1 cellular context compared by ENCODE assay signal in genomic region chr7:74134117-74134539, GRCh38.
TF ChIP-seq lines count a peak whose summit lies in the region.

No MANE protein-coding gene starts in this region.

TF ChIP-seq in K562, 482 proteins besides CTCF, POLR2A, EP300 and RAD21 (continued from another document and continues in another):
- TF ChIP-seq XRCC5 (IDR thresholded peaks at IDR 0.05; ENCODE audit: low read depth, low read length) (no peak), CHD4 (IDR thresholded peaks at IDR 0.05; ENCODE audit: insufficient read depth, insufficient replicate concordance, low read depth, low read length, poor library complexity, severe bottlenecking) (no peak), RBFOX2 (IDR thresholded peaks at IDR 0.05; ENCODE audit: low read depth, low read length) (peak; percentile 28; the same call in 1 of the 2 replicates), AFF1 (IDR thresholded peaks at IDR 0.05; ENCODE audit: low read depth in 1 of 2, partially characterized antibody in 2 of 2) (no peak), HMGXB4 (CRISPR knock-in tag; IDR thresholded peaks at IDR 0.05) (no peak), SMARCC2 (IDR thresholded peaks at IDR 0.05; ENCODE audit: low read depth) (no peak), PHB (CRISPR knock-in tag; IDR thresholded peaks at IDR 0.05) (no peak), TBP (optimal IDR thresholded peaks at IDR 0.05; ENCODE audit: low read depth, low read length) (no peak), KHSRP (IDR thresholded peaks at IDR 0.05) (no peak), HES1 (IDR thresholded peaks at IDR 0.05; ENCODE audit: low read depth) (no peak), ZBTB1 (CRISPR knock-in tag; IDR thresholded peaks at IDR 0.05; ENCODE audit: borderline replicate concordance, low read depth) (no peak), ZKSCAN1 (IDR thresholded peaks at IDR 0.05; ENCODE audit: low read depth, low read length) (no peak), ZNF280A (IDR thresholded peaks at IDR 0.05; ENCODE audit: low read depth, partially characterized antibody) (no peak), HDAC3 (IDR thresholded peaks at IDR 0.05; ENCODE audit: borderline replicate concordance, partially characterized antibody) (no peak), NBN (IDR thresholded peaks at IDR 0.05; ENCODE audit: low read depth) (no peak), CCAR2 (IDR thresholded peaks at IDR 0.05; ENCODE audit: low read depth, low read length) (no peak), ZNF561 (CRISPR knock-in tag; conservative IDR thresholded peaks at IDR 0.05) (no peak), MITF (IDR thresholded peaks at IDR 0.05) (no peak), TEAD1 (CRISPR knock-in tag; IDR thresholded peaks at IDR 0.05) (no peak), MAFK (IDR thresholded peaks at IDR 0.05; ENCODE audit: low read length) (no peak), ZNF121 (CRISPR knock-in tag; conservative IDR thresholded peaks at IDR 0.05) (peak; percentile 85), ZNF174 (CRISPR knock-in tag; IDR thresholded peaks at IDR 0.05) (no peak), ZBTB5 (IDR thresholded peaks at IDR 0.05) (no peak), HDAC6 (IDR thresholded peaks at IDR 0.05; ENCODE audit: low read depth, low read length) (no peak), THAP12 (CRISPR knock-in tag; IDR thresholded peaks at IDR 0.05) (no peak), HSF4 (CRISPR knock-in tag; IDR thresholded peaks at IDR 0.05; ENCODE audit: borderline replicate concordance) (no peak), THRB (CRISPR knock-in tag; conservative IDR thresholded peaks at IDR 0.05) (no peak), ZBTB33 (CRISPR knock-in tag; IDR thresholded peaks at IDR 0.05) (no peak), ZNF263 (CRISPR knock-in tag; IDR thresholded peaks at IDR 0.05; ENCODE audit: borderline replicate concordance) (no peak), NFATC3 (IDR thresholded peaks at IDR 0.05) (no peak), PHB2 (IDR thresholded peaks at IDR 0.05; ENCODE audit: low read depth) (no peak), NR2F6 (CRISPR knock-in tag; IDR thresholded peaks at IDR 0.05) (no peak), EP400 (IDR thresholded peaks at IDR 0.05) (peak; percentile 37; the same call in 1 of the 2 replicates), BCOR (IDR thresholded peaks at IDR 0.05) (peak; percentile 95; the same call in 1 of the 2 replicates), BCL6 (CRISPR knock-in tag; IDR thresholded peaks at IDR 0.05) (no peak), MEF2D (tag; conservative IDR thresholded peaks at IDR 0.05; ENCODE audit: low read depth) (no peak), ZBTB26 (CRISPR knock-in tag; IDR thresholded peaks at IDR 0.05) (no peak), CEBPZ (IDR thresholded peaks at IDR 0.05; ENCODE audit: borderline replicate concordance, low read depth, low read length) (no peak)
